ENCODE assay signal across 11 cellular contexts in the genomic region with DNA sequence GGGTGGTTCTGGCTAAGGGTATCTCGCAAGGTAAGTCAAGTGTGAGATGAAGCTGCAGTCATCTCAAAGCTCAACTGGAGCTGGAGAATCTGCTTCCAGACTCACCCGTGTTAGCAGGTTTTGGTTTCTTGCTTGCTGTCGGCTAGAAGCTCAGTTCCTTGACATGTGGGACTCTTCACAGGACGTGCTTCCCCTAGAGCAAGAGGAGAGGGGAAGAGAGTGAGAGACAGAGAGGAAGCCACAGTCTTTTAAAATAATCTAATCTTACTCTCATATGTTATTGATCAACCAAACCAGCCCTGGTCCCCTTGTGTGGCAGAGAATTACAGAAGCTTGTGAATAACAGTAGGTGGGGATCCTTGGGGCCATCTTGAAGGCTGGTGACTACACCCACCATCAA.
DNase-seq lines count a peak whose midpoint lies in the region; ATAC-seq, FAIRE-seq and TF ChIP-seq lines count a peak whose summit lies in the region.
"Had no signal": no experiment of that assay in that cellular context is flagged by ENCODE, and none has a peak within 500 bp of the region (broad histone marks: within the 10 kb centered on the region; RNA-seq: fewer than 3 reads in every experiment).

No MANE protein-coding gene starts in this region.

- TF ChIP-seq POLR2A in uterus (IDR thresholded peaks at IDR 0.05): no peak

- no peak overlapping the region for H3K4me2 ChIP-seq in astrocyte (ENCODE audit: low read length)

- DNase-seq in heart right ventricle: no peak
- DNase-seq in right cardiac atrium: no peak
- DNase-seq in astrocyte (ENCODE audit: low read depth): no peak
- DNase-seq in uterus: no peak
- no peak for DNase-seq in NCI-H1105 (lab: John Stamatoyannopoulos, UW)
- DNase-seq in activated CD4-positive, alpha-beta T cell treated with anti-CD3 and anti-CD28 coated beads, Interleukin-2, amount 50 U/mL, for 4 hours: no peak
- no peak for DNase-seq in foreskin melanocyte

- peaks cover 0 to 38% (median 18%) of the 10 kb centered on the region in 9 donors for H3K4me1 ChIP-seq in heart right ventricle
- H3K4me1 ChIP-seq in right cardiac atrium (ENCODE audit: control insufficient read depth, insufficient read depth, low read length): peaks cover 3% of the 10 kb centered on the region
- H3K4me1 ChIP-seq in astrocyte (ENCODE audit: insufficient read depth, low read length): peaks cover 9% of the 10 kb centered on the region
- no peaks in the 10 kb centered on the region for H3K4me1 ChIP-seq in uterus

- FAIRE-seq in astrocyte (lab: Jason Lieb, UNC): no peak

- H3K4me3 ChIP-seq in heart right ventricle (no peak overlapping the region), right cardiac atrium (ENCODE audit: low read length) (no peak overlapping the region), astrocyte (ENCODE audit: insufficient read depth, low read depth, low read length) (no peak overlapping the region), uterus (no peak overlapping the region)
- H3K4me3 ChIP-seq: upper lobe of left lung had no signal

- H3K27ac Mint-ChIP-seq in astrocyte (ENCODE audit: unreplicated experiment): peak overlapping the region; percentile 34

- H3K36me3 ChIP-seq in heart right ventricle (no peaks in the 10 kb centered on the region), astrocyte (ENCODE audit: insufficient read depth, low read length) (no peaks in the 10 kb centered on the region), uterus (no peaks in the 10 kb centered on the region)
- H3K36me3 ChIP-seq: brain microvascular endothelial cell, upper lobe of left lung had no signal

- no peak overlapping the region for H3K4me3 Mint-ChIP-seq in astrocyte (ENCODE audit: unreplicated experiment)

- 43 to 44% methylated on average over 4 of the region's 4 CpGs for whole genome bisulfite sequencing in heart right ventricle, 2 donors
- 40% methylated on average over 4 of the region's 4 CpGs for WGBS in right cardiac atrium

- no peaks in the 10 kb centered on the region for H3K79me2 ChIP-seq in astrocyte (ENCODE audit: insufficient read depth, low read length)

- H3K27me3 Mint-ChIP-seq in astrocyte (ENCODE audit: low read depth, unreplicated experiment): peaks cover 1% of the 10 kb centered on the region

- H3K27me3 ChIP-seq in heart right ventricle: peaks cover 0 to under 1% (median 0%) of the 10 kb centered on the region in 7 donors
- H3K27me3 ChIP-seq in right cardiac atrium (ENCODE audit: control insufficient read depth, insufficient read depth): no peaks in the 10 kb centered on the region
- no peaks in the 10 kb centered on the region for H3K27me3 ChIP-seq in astrocyte (ENCODE audit: insufficient read depth, low read length)
- H3K27me3 ChIP-seq in uterus: no peaks in the 10 kb centered on the region
- H3K27me3 ChIP-seq: brain microvascular endothelial cell, upper lobe of left lung had no signal

- H3K9ac ChIP-seq in astrocyte (ENCODE audit: low read length): no peak overlapping the region

- H3K4me1 Mint-ChIP-seq in astrocyte (ENCODE audit: low read depth, unreplicated experiment): peaks cover 19% of the 10 kb centered on the region

- ATAC-seq in heart right ventricle (peak in 2 of 8 donors; percentile 5 to 21), right cardiac atrium (no peak), HG02943 (IDR thresholded peaks at IDR 0.05; ENCODE audit: low read depth, unreplicated experiment) (peak; percentile 74)

- no peaks in the 10 kb centered on the region for H3K9me3 Mint-ChIP-seq in astrocyte (ENCODE audit: unreplicated experiment)

- TF ChIP-seq CTCF in heart right ventricle (IDR thresholded peaks at IDR 0.05) (no peak), astrocyte (IDR thresholded peaks at IDR 0.05; ENCODE audit: insufficient read depth, low read depth, low read length) (no peak), uterus (IDR thresholded peaks at IDR 0.05) (no peak)

- H3K27ac ChIP-seq in heart right ventricle (peak overlapping the region in 6 of 10 donors; percentile 33 to 66 (median 40)), right cardiac atrium (ENCODE audit: low read length) (no peak overlapping the region), astrocyte (ENCODE audit: low read depth, low read length) (no peak overlapping the region), uterus (peak overlapping the region; percentile 55 to 68)
- H3K27ac ChIP-seq: brain microvascular endothelial cell, C4-2B had no signal

- H3K9me3 ChIP-seq in heart right ventricle (no peaks in the 10 kb centered on the region), right cardiac atrium (ENCODE audit: control insufficient read depth, low read length) (no peaks in the 10 kb centered on the region), astrocyte (ENCODE audit: insufficient read depth, low read depth, low read length) (no peaks in the 10 kb centered on the region), uterus (no peaks in the 10 kb centered on the region)
- H3K9me3 ChIP-seq: upper lobe of left lung had no signal

- H3K36me3 Mint-ChIP-seq in astrocyte (ENCODE audit: low read depth, unreplicated experiment): no peaks in the 10 kb centered on the region

- peak overlapping the region; percentile 32 for H2AFZ ChIP-seq in astrocyte (ENCODE audit: low read depth, low read length)

- intact Hi-C loops in heart right ventricle (cut with DNase I): loop anchor here in 4 of 10 donors (2.0 to 5.0 kb wide), 6 partner anchors 47 to 554 kb away; no protein-coding TSS in a partner anchor
- intact Hi-C loops in right cardiac atrium (cut with DNase I): loop anchor here in 3 of 4 donors (5.0 to 10.0 kb wide), 2 partner anchors 553 to 556 kb away; no protein-coding TSS in a partner anchor
- intact Hi-C loops in uterus (cut with DNase I; ENCODE audit: low total_unique reads): no loop called here

- no peaks in the 10 kb centered on the region for H4K20me1 ChIP-seq in astrocyte (ENCODE audit: insufficient read depth, low read length)

Comparison
In these comparisons a context has a peak if more than half of its experiments do, and no peak if none do; other contexts are left out.
1. H3K27ac ChIP-seq: peak in heart right ventricle (6 of 10) and uterus (2 of 2); none in right cardiac atrium (single experiment) and astrocyte (single experiment).